14 cellular contexts compared by ENCODE assay signal in genomic region chr9:5971740-5972139, GRCh38. TPM values are rescaled to one million over a fixed set of nuclear protein-coding genes. Genes with fewer than 3 reads are reported as not detected.
DNase-seq lines count a peak whose midpoint lies in the region; ATAC-seq, FAIRE-seq and TF ChIP-seq lines count a peak whose summit lies in the region.
"Had no signal": no experiment of that assay in that cellular context is flagged by ENCODE, and none has a peak within 500 bp of the region (broad histone marks: within the 10 kb centered on the region; RNA-seq: fewer than 3 reads in every experiment).

No MANE protein-coding gene starts in this region.

- H3K9ac ChIP-seq in astrocyte (ENCODE audit: low read length) = no peak overlapping the region

- no peaks in the 10 kb centered on the region for H3K4me1 ChIP-seq in astrocyte (ENCODE audit: insufficient read depth, low read length)

- H3K4me3 ChIP-seq in astrocyte (ENCODE audit: insufficient read depth, low read depth, low read length) = no peak overlapping the region
- no peak overlapping the region for H3K4me3 ChIP-seq in fibroblast of the aortic adventitia (ENCODE audit: low read depth, low read length)
- H3K4me3 ChIP-seq: adrenal gland had no signal

- H3K9me3 Mint-ChIP-seq in astrocyte (ENCODE audit: unreplicated experiment) = peaks cover 1% of the 10 kb centered on the region
- H3K9me3 Mint-ChIP-seq: naive B cell had no signal

- no peak for ATAC-seq in HG02610 (IDR thresholded peaks at IDR 0.05; ENCODE audit: unreplicated experiment)

- no peak overlapping the region for H2AFZ ChIP-seq in astrocyte (ENCODE audit: low read depth, low read length)

- H3K27me3 ChIP-seq in astrocyte (ENCODE audit: insufficient read depth, low read length) = no peaks in the 10 kb centered on the region
- H3K27me3 ChIP-seq: adrenal gland had no signal

- H3K9me3 ChIP-seq in astrocyte (ENCODE audit: insufficient read depth, low read depth, low read length) = no peaks in the 10 kb centered on the region

- no peaks in the 10 kb centered on the region for H3K27me3 Mint-ChIP-seq in astrocyte (ENCODE audit: low read depth, unreplicated experiment)
- H3K27me3 Mint-ChIP-seq: naive B cell had no signal

- no peak overlapping the region for H3K27ac ChIP-seq in astrocyte (ENCODE audit: low read depth, low read length)
- H3K27ac ChIP-seq: adrenal gland had no signal

- H3K36me3 ChIP-seq in astrocyte (ENCODE audit: insufficient read depth, low read length) = no peaks in the 10 kb centered on the region
- H3K36me3 ChIP-seq: adrenal gland had no signal

- no peaks in the 10 kb centered on the region for H3K79me2 ChIP-seq in astrocyte (ENCODE audit: insufficient read depth, low read length)

- peaks cover 16% of the 10 kb centered on the region for H3K36me3 Mint-ChIP-seq in astrocyte (ENCODE audit: low read depth, unreplicated experiment)

- H3K4me2 ChIP-seq in astrocyte (ENCODE audit: low read length) = no peak overlapping the region

- H3K27ac Mint-ChIP-seq in astrocyte (ENCODE audit: unreplicated experiment) = no peak overlapping the region

- H3K4me1 Mint-ChIP-seq in astrocyte (ENCODE audit: low read depth, unreplicated experiment) = no peaks in the 10 kb centered on the region

- FAIRE-seq in HTR-8/SVneo (lab: Jason Lieb, UNC) (no peak), astrocyte (lab: Jason Lieb, UNC) (peak; percentile 5)

- TF ChIP-seq CTCF in astrocyte (IDR thresholded peaks at IDR 0.05; ENCODE audit: insufficient read depth, low read depth, low read length) (no peak), fibroblast of the aortic adventitia (IDR thresholded peaks at IDR 0.05; ENCODE audit: insufficient read depth, low read length) (no peak)

- no peaks in the 10 kb centered on the region for H4K20me1 ChIP-seq in astrocyte (ENCODE audit: insufficient read depth, low read length)

- no peak overlapping the region for H3K4me3 Mint-ChIP-seq in astrocyte (ENCODE audit: unreplicated experiment)
- H3K4me3 Mint-ChIP-seq: naive B cell had no signal

- DNase-seq in AG08395 (ENCODE audit: low spot score) (peak; percentile 12), HTR-8/SVneo (ENCODE audit: insufficient read length, low spot score) (peak; percentile 7), astrocyte (ENCODE audit: low read depth) (peak; percentile 31), fibroblast of the aortic adventitia (ENCODE audit: low read depth) (peak; percentile 37), NCI-H345 treated with DMSO at 0.1 percent for 48 hours (lab: John Stamatoyannopoulos, UW; ENCODE audit: unreplicated experiment) (no peak)
- DNase-seq in activated CD4-positive, CD25-positive, alpha-beta regulatory T cell treated with anti-CD3 and anti-CD28 coated beads, Interleukin-2, amount 50 U/mL, for 72 hours = no peak
- no peak for DNase-seq in stimulated activated CD8-positive, alpha-beta memory T cell treated with anti-CD3 and anti-CD28 coated beads, Interleukin-4, amount 100 ng/mL, for 48 hours
- DNase-seq: activated T-cell treated with anti-CD3 and anti-CD28 coated beads for 4 hours, adrenal gland, AML-193, naive B cell, NCI-H82, Right ventricle myocardium superior had no signal

RNA-seq across cellular contexts. Expression of gene RANBP6, which starts 43.7 kb away (rescaled TPM):
- 28.4 and 29.5 TPM in 2 replicates for total RNA-seq in astrocyte
- 19.9 and 37.7 TPM in 2 replicates for total RNA-seq in fibroblast of the aortic adventitia (ENCODE audit: low replicate concordance)

Comparison
In these comparisons a context has a peak if more than half of its experiments do, and no peak if none do; other contexts are left out.
1. DNase-seq: peak in AG08395 (single experiment), HTR-8/SVneo (single experiment), astrocyte (single experiment) and fibroblast of the aortic adventitia (single experiment); none in NCI-H345 treated with DMSO at 0.1 percent for 48 hours (single experiment), activated CD4-positive, CD25-positive, alpha-beta regulatory T cell treated with anti-CD3 and anti-CD28 coated beads, Interleukin-2, amount 50 U/mL, for 72 hours (single experiment) and stimulated activated CD8-positive, alpha-beta memory T cell treated with anti-CD3 and anti-CD28 coated beads, Interleukin-4, amount 100 ng/mL, for 48 hours (single experiment).